In genomic region chr3:14284694-14285404, GRCh38 we compare ENCODE assay signal across 13 cellular contexts.
"Had no signal": no experiment of that assay in that cellular context is flagged by ENCODE, and none has a peak within 500 bp of the region (broad histone marks: within the 10 kb centered on the region; RNA-seq: fewer than 3 reads in every experiment).

No MANE protein-coding gene starts in this region.

- H3K27ac ChIP-seq: breast epithelium, prostate gland, right lobe of liver, upper lobe of right lung had no signal

- H3K4me1 ChIP-seq: breast epithelium, prostate gland, right lobe of liver had no signal

- H3K4me3 ChIP-seq: breast epithelium, prostate gland, right lobe of liver, upper lobe of right lung had no signal

- H3K9me3 ChIP-seq: breast epithelium, prostate gland, right lobe of liver, upper lobe of right lung had no signal

- H3K27me3 ChIP-seq: breast epithelium, right lobe of liver, upper lobe of right lung had no signal

- ATAC-seq: left colon; natural killer cell; stimulated activated naive CD8-positive, alpha-beta T cell treated with anti-CD3 and anti-CD28 coated beads, Interleukin-15, amount 100 ng/mL, for 72 hours; upper lobe of right lung had no signal

- DNase-seq: activated CD4-positive, alpha-beta T cell treated with anti-CD3 and anti-CD28 coated beads, Interleukin-2, amount 50 U/mL, for 4 hours; activated CD4-positive, CD25-positive, alpha-beta regulatory T cell treated with anti-CD3 and anti-CD28 coated beads, Interleukin-2, amount 50 U/mL, for 72 hours; activated naive CD4-positive, alpha-beta T cell treated with Interleukin-2 at 50 U/mL for 16 hours; activated T-cell treated with anti-CD3 and anti-CD28 coated beads for 4 hours; aorta; endodermal cell; left colon; natural killer cell; right lobe of liver; stimulated activated naive CD8-positive, alpha-beta T cell treated with anti-CD3 and anti-CD28 coated beads, Interleukin-15, amount 100 ng/mL, for 72 hours; upper lobe of right lung had no signal

- H3K36me3 ChIP-seq: breast epithelium, prostate gland, right lobe of liver, upper lobe of right lung had no signal
